In the genomic region with DNA sequence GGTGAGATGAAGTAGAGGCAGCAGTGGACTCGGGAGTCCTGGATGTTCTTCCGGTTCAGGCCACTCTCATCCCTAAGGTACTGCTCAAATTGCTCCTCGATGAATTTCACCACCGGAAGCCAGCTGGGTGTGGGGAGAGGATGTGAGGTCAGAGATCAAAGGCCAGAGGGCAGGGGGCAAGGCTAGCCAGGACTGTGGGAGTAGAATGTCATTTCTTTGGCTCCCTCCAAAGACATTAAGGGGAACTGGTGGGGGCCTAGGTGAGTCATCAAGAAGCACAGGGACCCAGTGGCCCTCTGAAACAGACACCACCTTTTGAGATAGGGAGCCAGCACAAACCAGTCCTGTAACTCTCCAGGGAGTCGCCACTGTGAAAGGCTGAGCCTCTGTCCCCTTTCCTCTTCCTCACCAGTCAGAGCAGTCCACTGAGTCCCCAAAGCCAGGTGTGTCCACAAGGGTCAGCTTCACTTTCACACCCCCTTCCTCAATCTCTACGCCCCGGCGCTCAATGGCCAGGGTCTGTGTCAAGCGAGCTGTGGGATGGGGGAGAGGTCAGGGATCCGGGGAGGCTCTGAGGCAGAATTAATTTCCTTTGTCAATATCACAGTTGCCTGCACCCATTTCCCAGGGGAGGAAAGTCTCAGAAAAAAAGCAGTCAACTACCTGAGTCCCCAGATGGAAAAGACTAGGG, we compare ENCODE assay signal across 1 cellular context.
TF ChIP-seq lines count a peak whose summit lies in the region.

No MANE protein-coding gene starts in this region.

TF ChIP-seq in H1, 55 proteins besides CTCF, POLR2A, EP300 and RAD21:
- TF ChIP-seq JUND (IDR thresholded peaks at IDR 0.05; ENCODE audit: low read length) (peak; percentile 44; the same call in 1 of the 2 replicates), KDM4A (IDR thresholded peaks at IDR 0.05; ENCODE audit: low read depth, low read length, severe bottlenecking) (no peak), YY1 (IDR thresholded peaks at IDR 0.05; ENCODE audit: low read depth, low read length) (no peak), SRF (IDR thresholded peaks at IDR 0.05; ENCODE audit: low read depth, low read length) (no peak), TAF7 (optimal IDR thresholded peaks at IDR 0.05; ENCODE audit: borderline replicate concordance, low read depth, low read length) (no peak), PHF8 (conservative IDR thresholded peaks at IDR 0.05; ENCODE audit: low read depth, low read length) (no peak)
